25 cellular contexts compared by ENCODE assay signal in genomic region chr5:132206782-132207181, GRCh38.
"Had no signal": no experiment of that assay in that cellular context is flagged by ENCODE, and none has a peak within 500 bp of the region (broad histone marks: within the 10 kb centered on the region; RNA-seq: fewer than 3 reads in every experiment).

No MANE protein-coding gene starts in this region.

- ATAC-seq: effector memory CD8-positive, alpha-beta T cell; left lung; mucosa of descending colon; naive thymus-derived CD4-positive, alpha-beta T cell; sciatic nerve; stimulated activated naive CD8-positive, alpha-beta T cell treated with anti-CD3 and anti-CD28 coated beads, Interleukin-15, amount 100 ng/mL, for 72 hours; upper lobe of right lung had no signal

- DNase-seq: cortex of kidney; effector memory CD8-positive, alpha-beta T cell; erythroblast; esophagus squamous epithelium; foreskin melanocyte; glutamatergic neuron; heart right ventricle; hippocampal formation; left cardiac atrium; left lung; mesenchymal stem cell; mucosa of descending colon; nephron progenitor cell; nucleus accumbens; spleen; stimulated activated naive CD4-positive, alpha-beta T cell; stimulated activated naive CD8-positive, alpha-beta T cell treated with anti-CD3 and anti-CD28 coated beads, Interleukin-15, amount 100 ng/mL, for 72 hours; transverse colon; upper lobe of right lung; uterus had no signal

- H3K27ac ChIP-seq: esophagus squamous epithelium, left lung, prostate gland, spleen, suprapubic skin, transverse colon, upper lobe of right lung, uterus had no signal

- H3K27me3 ChIP-seq: esophagus squamous epithelium, heart right ventricle, left lung, right atrium auricular region, spleen, suprapubic skin, transverse colon, upper lobe of right lung, uterus had no signal

- H3K4me1 ChIP-seq: left lung, prostate gland, spleen, suprapubic skin, upper lobe of right lung, uterus had no signal

- H3K9me3 ChIP-seq: esophagus squamous epithelium, heart right ventricle, left lung, mucosa of descending colon, prostate gland, right atrium auricular region, spleen, suprapubic skin, transverse colon, upper lobe of right lung, uterus had no signal

- H3K36me3 ChIP-seq: prostate gland, uterus had no signal

- H3K4me3 ChIP-seq: esophagus squamous epithelium, heart right ventricle, left lung, mucosa of descending colon, prostate gland, right atrium auricular region, spleen, suprapubic skin, transverse colon, upper lobe of right lung, uterus had no signal
